ENCODE assay signal across 9 cellular contexts in the genomic region with DNA sequence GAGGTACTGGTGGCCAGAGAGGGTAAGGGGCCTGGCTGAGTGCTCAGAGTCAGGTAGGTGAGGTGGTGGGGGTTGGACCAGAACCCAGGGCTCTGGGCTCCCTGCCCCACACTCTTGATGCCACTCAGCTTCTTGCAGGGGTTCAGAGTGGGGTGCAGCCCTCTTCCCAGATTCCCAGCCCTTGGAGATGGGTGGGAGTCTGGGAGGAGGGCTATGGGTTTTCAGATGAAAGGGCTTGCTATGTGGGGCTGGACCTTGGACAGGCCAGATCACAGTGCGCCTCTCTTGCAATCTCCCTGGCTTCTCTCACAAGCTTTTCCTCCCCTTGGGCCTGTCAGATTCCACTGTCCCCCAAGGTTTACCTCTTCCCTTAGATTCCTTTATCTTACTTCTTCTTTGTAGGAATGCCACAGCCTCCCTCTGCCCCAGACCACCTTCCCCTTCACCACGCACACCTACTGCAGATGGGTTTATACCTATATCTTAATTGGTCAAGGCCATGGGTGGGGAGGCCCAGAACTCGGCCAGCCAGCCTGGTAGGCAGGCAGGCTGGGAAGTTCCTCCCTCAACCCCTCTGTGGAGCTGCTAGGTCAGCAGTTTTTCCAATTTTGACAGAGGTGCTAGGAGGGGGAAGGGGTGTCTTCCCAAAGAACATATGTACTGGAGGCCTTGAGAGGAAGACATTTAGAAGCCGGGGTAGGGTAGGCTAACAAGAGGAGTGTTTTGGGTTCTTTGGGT. TPM values are rescaled to one million over a fixed set of nuclear protein-coding genes. Genes with fewer than 3 reads are reported as not detected.
DNase-seq lines count a peak whose midpoint lies in the region; ATAC-seq and TF ChIP-seq lines count a peak whose summit lies in the region.
"Had no signal": no experiment of that assay in that cellular context is flagged by ENCODE, and none has a peak within 500 bp of the region (broad histone marks: within the 10 kb centered on the region; RNA-seq: fewer than 3 reads in every experiment).

No MANE protein-coding gene starts in this region.

- H3K4me3 Mint-ChIP-seq in CD14-positive monocyte = peak overlapping the region in 1 of 2 donors; percentile 49

- TF ChIP-seq CTCF in breast epithelium (IDR thresholded peaks at IDR 0.05) (no peak), mammary epithelial cell (conservative IDR thresholded peaks at IDR 0.05 in 1 of 2, IDR thresholded peaks at IDR 0.05 in 1 of 2; ENCODE audit: extremely low read depth in 1 of 2, insufficient read depth in 1 of 2, low read depth in 1 of 2, low read length in 2 of 2) (no peak), upper lobe of right lung (IDR thresholded peaks at IDR 0.05) (no peak), CD14-positive monocyte (IDR thresholded peaks at IDR 0.05) (no peak)

- H3K79me2 ChIP-seq in mammary epithelial cell (ENCODE audit: insufficient read depth, low read length) = no peaks in the 10 kb centered on the region

- H2AFZ ChIP-seq in mammary epithelial cell (ENCODE audit: low read depth, low read length) = no peak overlapping the region

- no peak overlapping the region for H3K4me2 ChIP-seq in mammary epithelial cell (ENCODE audit: insufficient read depth, low read depth, low read length)

- DNase-seq in breast epithelium (ENCODE audit: low spot score in 2 of 2) = no peak
- no peak for DNase-seq in mammary epithelial cell
- no peak for DNase-seq in left lobe of liver (ENCODE audit: low spot score)
- no peak for DNase-seq in upper lobe of right lung
- DNase-seq in CD14-positive monocyte (ENCODE audit: low spot score) = no peak
- DNase-seq in left colon = no peak
- DNase-seq: activated effector memory CD4-positive, alpha-beta T cell treated with Interleukin-2 at 50 U/mL for 16 hours; kidney glomerular epithelial cell had no signal

- peaks cover 0 to 2% (median 0%) of the 10 kb centered on the region in 7 donors for H3K9me3 Mint-ChIP-seq in CD14-positive monocyte

- H4K20me1 ChIP-seq in mammary epithelial cell (ENCODE audit: insufficient read depth, low read length) = no peaks in the 10 kb centered on the region

- peak overlapping the region; percentile 69 to 91 for H3K27ac ChIP-seq in breast epithelium
- no peak overlapping the region for H3K27ac ChIP-seq in mammary epithelial cell (ENCODE audit: insufficient read depth, low read depth, low read length)
- H3K27ac ChIP-seq in upper lobe of right lung = peak overlapping the region; percentile 14

- peaks cover 5 to 14% (median 11%) of the 10 kb centered on the region in 3 donors for H3K27me3 Mint-ChIP-seq in CD14-positive monocyte (ENCODE audit: low read depth in 3 of 3)

- peak overlapping the region in 1 of 7 donors; percentile 16 for H3K27ac Mint-ChIP-seq in CD14-positive monocyte

- in situ Hi-C loops in mammary epithelial cell (cut with MboI; ENCODE audit: low sequenced_read_pairs in 2 of 2) = no loop called here

- H3K4me1 ChIP-seq in breast epithelium (peaks cover 3 to 11% of the 10 kb centered on the region in 2 donors), mammary epithelial cell (ENCODE audit: insufficient read depth, low read length) (peaks cover 25% of the 10 kb centered on the region), upper lobe of right lung (peaks cover 50% of the 10 kb centered on the region)

- H3K4me1 Mint-ChIP-seq in CD14-positive monocyte = peaks cover 37% of the 10 kb centered on the region

- TF ChIP-seq POLR2A in breast epithelium (IDR thresholded peaks at IDR 0.05) = no peak

- WGBS in mammary epithelial cell (ENCODE audit: low coverage, missing lambda C conversion rate) = 88% methylated on average over 4 of the region's 4 CpGs

- ATAC-seq in left lobe of liver = peak; percentile 28
- no peak for ATAC-seq in upper lobe of right lung
- ATAC-seq in left colon = no peak
- ATAC-seq: Panc1 had no signal

- H3K9me3 ChIP-seq in breast epithelium = no peaks in the 10 kb centered on the region
- H3K9me3 ChIP-seq in mammary epithelial cell (replicated peaks; ENCODE audit: insufficient read depth, low read length) = no peaks in the 10 kb centered on the region
- no peaks in the 10 kb centered on the region for H3K9me3 ChIP-seq in upper lobe of right lung

- dilution Hi-C loops in mammary epithelial cell (cut with HindIII; ENCODE audit: low sequenced_read_pairs) = no loop called here

- peaks cover 0 to 4% of the 10 kb centered on the region in 2 donors for H3K36me3 Mint-ChIP-seq in CD14-positive monocyte

- CTCF ChIA-PET in mammary epithelial cell (lab: Charles Lee; ENCODE audit: low non-redundant PET) = interaction anchor here (0.5 kb wide), 1 partner anchor 1576 kb away, joined by 7 read pairs; no protein-coding TSS in a partner anchor

- no peak overlapping the region for H3K9ac ChIP-seq in mammary epithelial cell (ENCODE audit: insufficient read depth, low read length)

- no TSS peak for BruUV-seq in mammary epithelial cell (replicated peaks; lab: Mats Ljungman, UMichigan)

- intact Hi-C loops in breast epithelium (cut with DNase I; ENCODE audit: low total_unique reads) (loop anchor here (5.0 kb wide), 1 partner anchor 53 kb away; no protein-coding TSS in a partner anchor), mammary epithelial cell (cut with micrococcal nuclease) (no loop called here), upper lobe of right lung (cut with DNase I) (no loop called here), CD14-positive monocyte (cut with micrococcal nuclease) (no loop called here), left colon (cut with DNase I, micrococcal nuclease) (no loop called here)

- H3K27me3 ChIP-seq in breast epithelium (no peaks in the 10 kb centered on the region), mammary epithelial cell (ENCODE audit: insufficient read depth, low read length) (no peaks in the 10 kb centered on the region), upper lobe of right lung (no peaks in the 10 kb centered on the region)

- H3K4me3 ChIP-seq in breast epithelium = peak overlapping the region; percentile 60 to 95 (median 72)
- peak overlapping the region in 1 of 3 experiments; percentile 44 for H3K4me3 ChIP-seq in mammary epithelial cell (replicated peaks in 1 of 3; ENCODE audit: insufficient read depth in 1 of 3, low read depth in 2 of 3, low read length in 3 of 3)
- peak overlapping the region; percentile 75 for H3K4me3 ChIP-seq in upper lobe of right lung

- H3K36me3 ChIP-seq in breast epithelium (no peaks in the 10 kb centered on the region), mammary epithelial cell (ENCODE audit: insufficient read depth, low read length) (no peaks in the 10 kb centered on the region), upper lobe of right lung (no peaks in the 10 kb centered on the region)

RNA-seq across cellular contexts. Expression of gene NYNRIN, which starts 1.3 kb away (rescaled TPM):
- 1 to 10 TPM; 6.4 to 8.2 (median 7.7) TPM for total RNA-seq in breast epithelium
- 10 to 100 TPM in 1 of 2 donors, 1 to 10 TPM in 1; 2.7 to 15.0 TPM for total RNA-seq in mammary epithelial cell
- polyA plus RNA-seq in mammary epithelial cell = 2.4 TPM
- 3.9 TPM for polyA minus RNA-seq in mammary epithelial cell
- 2.3 TPM for total RNA-seq in left lobe of liver
- total RNA-seq in upper lobe of right lung = 16.6 TPM
- polyA plus RNA-seq in CD14-positive monocyte = under 1 TPM; 0.18 to 0.40 TPM
- 10 to 100 TPM; 11.7 to 13.2 TPM for total RNA-seq in left colon

RNA-seq across cellular contexts. Expression of gene CBLN3, which starts 29.3 kb away (rescaled TPM):
- total RNA-seq in breast epithelium = 1 to 10 TPM; 1.6 to 3.8 (median 2.3) TPM
- 1 to 10 TPM; 1.3 to 3.1 TPM for total RNA-seq in mammary epithelial cell
- 0.78 TPM for polyA plus RNA-seq in mammary epithelial cell
- polyA minus RNA-seq in mammary epithelial cell = not detected
- 1.4 TPM for total RNA-seq in left lobe of liver
- total RNA-seq in upper lobe of right lung = 2.9 TPM
- under 1 TPM in 1 of 2 donors, not detected in 1; 0.07 TPM for polyA plus RNA-seq in CD14-positive monocyte
- 1 to 10 TPM; 2.0 to 2.5 TPM for total RNA-seq in left colon

RNA-seq across cellular contexts. Expression of gene KHNYN, which starts 29.6 kb away (rescaled TPM):
- 10 to 100 TPM; 48.5 to 68.1 (median 63.9) TPM for total RNA-seq in breast epithelium
- total RNA-seq in mammary epithelial cell = 10 to 100 TPM; 60.2 to 75.0 TPM
- 16.7 TPM for polyA plus RNA-seq in mammary epithelial cell
- 34.9 TPM for polyA minus RNA-seq in mammary epithelial cell
- 29.3 TPM for total RNA-seq in left lobe of liver
- 56.2 TPM for total RNA-seq in upper lobe of right lung
- polyA plus RNA-seq in CD14-positive monocyte = 10 to 100 TPM; 12.4 to 16.0 TPM
- 10 to 100 TPM; 70.8 to 97.3 TPM for total RNA-seq in left colon

RNA-seq across cellular contexts. Expression of gene NFATC4, which starts 32.2 kb away (rescaled TPM):
- 10 to 100 TPM; 28.6 to 67.2 (median 32.8) TPM for total RNA-seq in breast epithelium
- 1 to 10 TPM in 1 of 2 donors, not detected in 1; 9.0 TPM for total RNA-seq in mammary epithelial cell
- 0.12 TPM for polyA plus RNA-seq in mammary epithelial cell
- polyA minus RNA-seq in mammary epithelial cell = not detected
- 1.4 TPM for total RNA-seq in left lobe of liver
- 42.5 TPM for total RNA-seq in upper lobe of right lung
- polyA plus RNA-seq in CD14-positive monocyte = not detected
- 10 to 100 TPM; 12.8 to 17.4 TPM for total RNA-seq in left colon

RNA-seq across cellular contexts. Expression of gene SDR39U1, which starts 42.4 kb away (rescaled TPM):
- total RNA-seq in breast epithelium = 10 to 100 TPM; 42.1 to 63.4 (median 53.4) TPM
- 10 to 100 TPM in 1 of 2 donors, 1 to 10 TPM in 1; 8.8 to 39.1 TPM for total RNA-seq in mammary epithelial cell
- 40.2 TPM for polyA plus RNA-seq in mammary epithelial cell
- 9.8 TPM for polyA minus RNA-seq in mammary epithelial cell
- total RNA-seq in left lobe of liver = 32.4 TPM
- total RNA-seq in upper lobe of right lung = 61.6 TPM
- polyA plus RNA-seq in CD14-positive monocyte = 10 to 100 TPM; 37.3 to 39.2 TPM
- 10 to 100 TPM; 34.4 to 40.8 TPM for total RNA-seq in left colon
